25 cellular contexts compared by ENCODE assay signal in the genomic region with DNA sequence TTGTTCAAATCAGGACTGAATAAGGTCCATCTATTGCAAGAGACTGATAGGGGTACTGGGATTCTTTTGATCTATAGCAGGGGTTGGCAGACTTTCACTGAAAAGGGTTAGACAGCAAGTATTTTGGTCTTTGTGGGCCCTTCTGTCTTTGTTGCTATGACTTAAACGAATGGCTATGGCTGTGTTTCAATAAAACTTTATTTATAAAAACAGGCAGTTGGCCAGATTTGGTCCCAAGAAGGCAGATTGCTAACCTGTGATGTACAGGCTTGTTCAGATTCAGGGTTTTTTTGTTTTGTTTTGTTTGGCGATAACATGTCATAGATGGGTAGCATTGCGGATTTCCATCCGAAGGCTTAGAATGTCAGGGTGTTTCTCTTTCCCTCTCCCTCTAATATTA. TPM values are rescaled to one million over a fixed set of nuclear protein-coding genes. Genes with fewer than 3 reads are reported as not detected.
DNase-seq lines count a peak whose midpoint lies in the region; ATAC-seq, FAIRE-seq and TF ChIP-seq lines count a peak whose summit lies in the region.
"Had no signal": no experiment of that assay in that cellular context is flagged by ENCODE, and none has a peak within 500 bp of the region (broad histone marks: within the 10 kb centered on the region; RNA-seq: fewer than 3 reads in every experiment).

No MANE protein-coding gene starts in this region.

- CTCF ChIA-PET in K562 (lab: Yijun Ruan, JAX; ENCODE audit: low intra/inter-chr PET ratio) = no interaction called here

- H3K79me2 ChIP-seq in K562 (ENCODE audit: control insufficient read depth, insufficient read depth, low read length) = no peaks in the 10 kb centered on the region

- WGBS in K562 (ENCODE audit: insufficient coverage, low coverage, missing lambda C conversion rate) = 3% methylated on average over 4 of the region's 4 CpGs

- no peaks in the 10 kb centered on the region for H4K20me1 ChIP-seq in K562 (replicated peaks; ENCODE audit: control insufficient read depth, insufficient read depth, low read length)
- H4K20me1 ChIP-seq: BLaER1 had no signal

- H3K27ac ChIP-seq in VCaP (peak overlapping the region; percentile 94), K562 (ENCODE audit: extremely low read depth, low read depth, low read length) (no peak overlapping the region)
- H3K27ac ChIP-seq: BLaER1 had no signal

- no peak for TF ChIP-seq EP300 in K562 (IDR thresholded peaks at IDR 0.05; ENCODE audit: low read length)

- no TSS peak for BruUV-seq in K562 (replicated peaks; lab: Mats Ljungman, UMichigan)

- TF ChIP-seq RAD21 in K562 (CRISPR knock-in tag; conservative IDR thresholded peaks at IDR 0.05 in 1 of 2, IDR thresholded peaks at IDR 0.05 in 1 of 2) = no peak

- H3K9me3 ChIP-seq in K562 (replicated peaks; ENCODE audit: control insufficient read depth, insufficient read depth, low read depth, low read length) = no peaks in the 10 kb centered on the region
- H3K9me3 ChIP-seq: BE2C had no signal

- no peak for FAIRE-seq in K562 (lab: Jason Lieb, UNC)
- FAIRE-seq: A204.1, GM12891, GM19239 had no signal

- H3K36me3 ChIP-seq in K562 (ENCODE audit: control insufficient read depth, insufficient read depth, low read length) = no peaks in the 10 kb centered on the region
- H3K36me3 ChIP-seq: BE2C, BLaER1 had no signal

- no peak overlapping the region for H3K4me3 ChIP-seq in K562
- H3K4me3 ChIP-seq: BLaER1 had no signal

- intact Hi-C loops in K562 (cut with micrococcal nuclease) = no loop called here

- no peak overlapping the region for H2AFZ ChIP-seq in K562 (ENCODE audit: low read depth, low read length)

- no peaks in the 10 kb centered on the region for H3K9me1 ChIP-seq in K562 (ENCODE audit: control insufficient read depth, insufficient read depth, low read length)

- TF ChIP-seq CTCF in VCaP (conservative IDR thresholded peaks at IDR 0.05) = no peak
- TF ChIP-seq CTCF in K562 (IDR thresholded peaks at IDR 0.05 in 2 of 3, conservative IDR thresholded peaks at IDR 0.05 in 1 of 3; ENCODE audit: insufficient read depth in 2 of 3, low read depth in 1 of 3, low read length in 3 of 3) = no peak

- no peak overlapping the region for H3K9ac ChIP-seq in K562 (ENCODE audit: insufficient read depth in 1 of 2, low read depth in 2 of 2, low read length in 2 of 2)
- H3K9ac ChIP-seq: BLaER1 had no signal

- peaks cover 0 to 16% of the 10 kb centered on the region in 2 experiments; a peak in 1 of 5 replicates for H3K4me1 ChIP-seq in K562 (replicated peaks in 1 of 2; ENCODE audit: control insufficient read depth in 2 of 2, insufficient read depth in 2 of 2, low read length in 2 of 2)
- H3K4me1 ChIP-seq: BE2C had no signal

- peaks cover 0 to 4% of the 10 kb centered on the region in 2 experiments; a peak in 2 of 5 replicates for H3K27me3 ChIP-seq in K562 (ENCODE audit: control insufficient read depth in 2 of 2, insufficient read depth in 2 of 2, low read length in 2 of 2)
- H3K27me3 ChIP-seq: BE2C had no signal

- no peak overlapping the region for H3K4me2 ChIP-seq in K562 (ENCODE audit: insufficient read depth, low read length)
- H3K4me2 ChIP-seq: BLaER1 had no signal

- in situ Hi-C loops in K562 (cut with MboI) = no loop called here

- POLR2A ChIA-PET in K562 (lab: Yijun Ruan, JAX) = interaction anchor here (1.6 kb wide), 1 partner anchor 16 kb away, joined by 5 read pairs; no protein-coding TSS in a partner anchor

- no peak for TF ChIP-seq POLR2A in K562 (conservative IDR thresholded peaks at IDR 0.05)

- no peak for ATAC-seq in K562
- no peak for ATAC-seq in GM21529 (IDR thresholded peaks at IDR 0.05; ENCODE audit: unreplicated experiment)
- no peak for ATAC-seq in HG03175 (IDR thresholded peaks at IDR 0.05; ENCODE audit: unreplicated experiment)
- no peak for ATAC-seq in activated CD4-positive, CD25-positive, alpha-beta regulatory T cell treated with anti-CD3 and anti-CD28 coated beads, Interleukin-2, amount 50 U/mL, for 24 hours

- no peak for DNase-seq in K562 (ENCODE audit: extremely low read depth in 1 of 4, low spot score in 3 of 4)
- DNase-seq: 8988T; ACHN; BE2C; C1 segment of cervical spinal cord; CD4-positive, alpha-beta memory T cell; CD4-positive, CD25-positive, alpha-beta regulatory T cell; CD8-positive, alpha-beta memory T cell; COR-L47; DMS 273 treated with DMSO at 0.1 percent for 48 hours; DMS153; DMS53; DMS79; DND-41; EL; GDM1 had no signal

TF ChIP-seq in K562, 482 proteins besides CTCF, POLR2A, EP300 and RAD21 (continues in another document):
- TF ChIP-seq, protein P1, sequence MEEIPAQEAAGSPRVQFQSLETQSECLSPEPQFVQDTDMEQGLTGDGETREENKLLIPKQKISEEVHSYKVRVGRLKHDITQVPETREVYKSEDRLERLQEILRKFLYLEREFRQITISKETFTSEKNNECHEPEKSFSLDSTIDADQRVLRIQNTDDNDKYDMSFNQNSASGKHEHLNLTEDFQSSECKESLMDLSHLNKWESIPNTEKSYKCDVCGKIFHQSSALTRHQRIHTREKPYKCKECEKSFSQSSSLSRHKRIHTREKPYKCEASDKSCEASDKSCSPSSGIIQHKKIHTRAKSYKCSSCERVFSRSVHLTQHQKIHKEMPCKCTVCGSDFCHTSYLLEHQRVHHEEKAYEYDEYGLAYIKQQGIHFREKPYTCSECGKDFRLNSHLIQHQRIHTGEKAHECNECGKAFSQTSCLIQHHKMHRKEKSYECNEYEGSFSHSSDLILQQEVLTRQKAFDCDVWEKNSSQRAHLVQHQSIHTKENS (CRISPR knock-in tag; IDR thresholded peaks at IDR 0.05) = no peak

RNA-seq across cellular contexts. Expression of a gene that starts 3.9 kb away (rescaled TPM):
- total RNA-seq in K562 (2011; cell fraction: chromatin; rRNA removed; ENCODE audit: low replicate concordance) = not detected in 2 replicates
- not detected in 2 replicates for total RNA-seq in K562 (2011; cell fraction: nucleolus; rRNA removed)
- not detected in 2 replicates for total RNA-seq in K562 (2011; cell fraction: nucleoplasm; rRNA removed)
- total RNA-seq in K562 (2014; rRNA removed) = 0.05 TPM in 1 of 2 replicates, not detected in the other
- 0.15 TPM in 1 of 2 replicates, not detected in the other for total RNA-seq in K562 (2014; rRNA removed; fragmentation: Illumina TruSeq; extraction: Trizol)
- 0.18 TPM in 1 of 2 replicates, not detected in the other for total RNA-seq in K562 (2015; rRNA removed; fragmentation: Illumina TruSeq; extraction: Trizol)
- total RNA-seq in K562 (2021) = 0.07 and 0.24 TPM in 2 replicates
- 0.15 TPM in 1 of 2 replicates, not detected in the other for polyA plus RNA-seq in K562 (2011; rRNA removed)
- not detected in 2 replicates for polyA plus RNA-seq in K562 (2011; cell fraction: cytosol; rRNA removed)
- polyA plus RNA-seq in K562 (2011; cell fraction: nucleus; rRNA removed) = not detected in 2 replicates
- 0.09 and 0.83 TPM in 2 replicates for polyA plus RNA-seq in K562 (2012)
- not detected in 2 replicates for polyA plus RNA-seq in K562 (2014; fragmentation: Illumina TruSeq; extraction: Trizol)
- polyA plus RNA-seq in K562 (2014; fragmentation: Nextera tagmentation; extraction: Ambion mirVana) = under 1 TPM in 1 of 2 experiments, not detected in 1; 0.08 TPM
- 0.16 TPM in 1 of 2 replicates, not detected in the other for polyA plus RNA-seq in K562 (2014; rRNA removed)
- not detected in 2 replicates for polyA minus RNA-seq in K562 (2011; rRNA and poly(A)+ RNA removed)
- polyA minus RNA-seq in K562 (2011; cell fraction: cytosol; rRNA and poly(A)+ RNA removed) = not detected in 2 replicates
- not detected in 2 replicates for polyA minus RNA-seq in K562 (2011; cell fraction: nucleus; rRNA and poly(A)+ RNA removed)
- total RNA-seq: CD4-positive, alpha-beta memory T cell; G401 had no signal
